Comparison of ENCODE assay signal across 8 cellular contexts in the genomic region with DNA sequence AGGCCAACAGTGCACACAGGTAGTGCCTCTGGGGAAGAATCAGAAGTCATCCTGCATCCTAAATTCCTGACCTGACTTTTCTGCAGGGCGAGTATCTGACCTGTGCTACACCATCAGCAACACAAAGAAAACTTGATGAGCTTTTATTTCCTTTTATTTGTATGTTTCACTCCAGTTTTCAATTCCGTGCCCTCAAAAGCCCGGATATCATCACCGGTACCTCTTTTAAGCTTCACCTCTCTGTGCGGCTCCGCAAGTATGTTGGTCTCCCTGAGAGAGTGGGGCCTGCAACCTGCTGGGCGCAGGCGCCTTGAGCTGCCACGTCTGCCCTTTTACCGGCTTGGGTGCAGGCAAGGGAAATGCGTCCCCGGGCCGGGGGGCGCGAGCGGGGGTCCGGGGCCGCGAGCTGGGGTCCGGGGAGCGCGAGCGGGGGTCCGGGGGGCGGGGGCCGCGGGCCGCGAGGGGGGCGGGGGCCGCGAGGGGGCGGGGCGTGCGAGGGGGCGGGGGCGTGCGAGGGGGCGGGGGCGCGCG. TPM values are rescaled to one million over a fixed set of nuclear protein-coding genes. Genes with fewer than 3 reads are reported as not detected.
DNase-seq lines count a peak whose midpoint lies in the region; ATAC-seq and TF ChIP-seq lines count a peak whose summit lies in the region.

No MANE protein-coding gene starts in this region.

- peak; percentile 26 for DNase-seq in activated gamma-delta T cell treated with Interleukin-2 at 50 U/mL for 16 hours
- no peak for DNase-seq in activated gamma-delta T cell (lab: John Stamatoyannopoulos, UW)
- peak; percentile 21 for DNase-seq in activated B cell treated with CpG ODN at 0.5 μM for 24 hours
- DNase-seq in effector memory CD8-positive, alpha-beta T cell, result peak; percentile 28 to 29 (median 29)
- DNase-seq in mucosa of descending colon, result peak in 2 of 3 donors; percentile 23 to 31
- peak; percentile 42 to 70 for DNase-seq in thyroid gland

- H3K4me3 Mint-ChIP-seq in activated B cell treated with CpG ODN at 0.5 μM for 24 hours, result peak overlapping the region; percentile 73
- H3K4me3 Mint-ChIP-seq in effector memory CD8-positive, alpha-beta T cell, result peak overlapping the region; percentile 70 to 81

- whole genome bisulfite sequencing in thyroid gland, 2 donors, result 7 to 10% methylated on average over 10 to 15 of the region's 42 CpGs

- H3K27me3 Mint-ChIP-seq in activated B cell treated with CpG ODN at 0.5 μM for 24 hours, result peaks cover 2% of the 10 kb centered on the region
- no peaks in the 10 kb centered on the region for H3K27me3 Mint-ChIP-seq in effector memory CD8-positive, alpha-beta T cell

- no peaks in the 10 kb centered on the region for H3K36me3 Mint-ChIP-seq in activated B cell treated with CpG ODN at 0.5 μM for 24 hours (ENCODE audit: low read depth)
- H3K36me3 Mint-ChIP-seq in effector memory CD8-positive, alpha-beta T cell (ENCODE audit: insufficient read depth), result peaks cover 13% of the 10 kb centered on the region

- no peak overlapping the region for H3K4me3 ChIP-seq in mucosa of descending colon
- H3K4me3 ChIP-seq in thyroid gland (replicated peaks in 1 of 3), result peak overlapping the region in 1 of 3 donors; percentile 13

- ATAC-seq in activated B cell treated with CpG ODN at 0.5 μM for 24 hours (ENCODE audit: low read depth) (peak; percentile 52), mucosa of descending colon (no peak), HG03135 (IDR thresholded peaks at IDR 0.05; ENCODE audit: unreplicated experiment) (no peak), GM18498 (IDR thresholded peaks at IDR 0.05; ENCODE audit: unreplicated experiment) (no peak)
- ATAC-seq in effector memory CD8-positive, alpha-beta T cell (replicated peaks), result peak; percentile 80

- H3K27ac ChIP-seq in thyroid gland, result no peak overlapping the region

- H3K4me1 ChIP-seq in mucosa of descending colon (ENCODE audit: low read depth), result no peaks in the 10 kb centered on the region
- H3K4me1 ChIP-seq in thyroid gland, result peaks cover 0 to 3% of the 10 kb centered on the region in 2 donors

- H3K36me3 ChIP-seq in mucosa of descending colon (ENCODE audit: low read depth), result no peaks in the 10 kb centered on the region
- H3K36me3 ChIP-seq in thyroid gland, result no peaks in the 10 kb centered on the region

- TF ChIP-seq POLR2A in thyroid gland (IDR thresholded peaks at IDR 0.05), result no peak

- peaks cover 9% of the 10 kb centered on the region for H3K4me1 Mint-ChIP-seq in activated B cell treated with CpG ODN at 0.5 μM for 24 hours
- H3K4me1 Mint-ChIP-seq in effector memory CD8-positive, alpha-beta T cell (ENCODE audit: low read depth in 2 of 2), result peaks cover 9 to 14% of the 10 kb centered on the region in 2 donors

- H3K27ac Mint-ChIP-seq in activated B cell treated with CpG ODN at 0.5 μM for 24 hours, result peak overlapping the region; percentile 50
- H3K27ac Mint-ChIP-seq in effector memory CD8-positive, alpha-beta T cell, result peak overlapping the region in 1 of 2 donors; percentile 74

- CTCF ChIA-PET in activated B cell treated with CpG ODN at 0.5 μM for 24 hours (lab: Charles Lee), result no interaction called here

- POLR2A ChIA-PET in activated B cell treated with CpG ODN at 0.5 μM for 24 hours (lab: Charles Lee), result no interaction called here

- no peaks in the 10 kb centered on the region for H3K27me3 ChIP-seq in thyroid gland

- H3K9me3 Mint-ChIP-seq in activated B cell treated with CpG ODN at 0.5 μM for 24 hours, result peaks cover 12% of the 10 kb centered on the region
- peaks cover 0 to 2% of the 10 kb centered on the region in 2 donors for H3K9me3 Mint-ChIP-seq in effector memory CD8-positive, alpha-beta T cell

- H3K9me3 ChIP-seq in mucosa of descending colon (peaks cover 5% of the 10 kb centered on the region), thyroid gland (no peaks in the 10 kb centered on the region)

- intact Hi-C loops in activated B cell treated with CpG ODN at 0.5 μM for 24 hours (cut with micrococcal nuclease), result no loop called here
- intact Hi-C loops in mucosa of descending colon (cut with DNase I, micrococcal nuclease), result no loop called here
- intact Hi-C loops in thyroid gland (cut with DNase I), result no loop called here

- TF ChIP-seq CTCF in activated B cell treated with CpG ODN at 0.5 μM for 24 hours (IDR thresholded peaks at IDR 0.05), result no peak
- TF ChIP-seq CTCF in mucosa of descending colon (IDR thresholded peaks at IDR 0.05), result no peak
- TF ChIP-seq CTCF in thyroid gland (IDR thresholded peaks at IDR 0.05), result no peak

RNA-seq across cellular contexts. Expression of a gene that starts 4.3 kb away (rescaled TPM):
- total RNA-seq in activated B cell treated with CpG ODN at 0.5 μM for 24 hours (not detected in 2 replicates), mucosa of descending colon (not detected), thyroid gland (not detected)

RNA-seq across cellular contexts. Expression of a gene that starts 19.7 kb away (rescaled TPM):
- total RNA-seq in activated B cell treated with CpG ODN at 0.5 μM for 24 hours (56.2 and 58.7 TPM in 2 replicates), mucosa of descending colon (10 to 100 TPM; 20.7 to 36.4 (median 27.2) TPM), thyroid gland (10 to 100 TPM; 28.2 to 90.3 (median 44.4) TPM)

RNA-seq across cellular contexts. Expression of a gene that starts 26.6 kb away (rescaled TPM):
- total RNA-seq in activated B cell treated with CpG ODN at 0.5 μM for 24 hours (not detected in 2 replicates), mucosa of descending colon (not detected), thyroid gland (not detected)

RNA-seq across cellular contexts. Expression of a gene that starts 51.8 kb away (rescaled TPM):
- total RNA-seq in activated B cell treated with CpG ODN at 0.5 μM for 24 hours (not detected in 2 replicates), mucosa of descending colon (not detected), thyroid gland (not detected)

RNA-seq across cellular contexts. Expression of a gene that starts 59.2 kb away (rescaled TPM):
- total RNA-seq in activated B cell treated with CpG ODN at 0.5 μM for 24 hours (1.4 and 1.7 TPM in 2 replicates), mucosa of descending colon (1 to 10 TPM in 1 of 3 donors, under 1 TPM in 2; 0.43 to 1.3 (median 0.98) TPM), thyroid gland (1 to 10 TPM in 1 of 4 donors, under 1 TPM in 2, not detected in 1; 0.89 to 2.1 (median 0.98) TPM)

Comparison
In these comparisons a context has a peak if more than half of its experiments do, and no peak if none do; other contexts are left out.
1. ATAC-seq: peak in activated B cell treated with CpG ODN at 0.5 μM for 24 hours (single experiment) and effector memory CD8-positive, alpha-beta T cell (single experiment); none in mucosa of descending colon (single experiment), HG03135 (single experiment) and GM18498 (single experiment).